10 cellular contexts compared by ENCODE assay signal in genomic region chr3:9111349-9112265, GRCh38.
A peak's percentile ranks its signal among the peaks of the same experiment; 100 is the strongest.
DNase-seq lines count a peak whose midpoint lies in the region; ATAC-seq, FAIRE-seq and TF ChIP-seq lines count a peak whose summit lies in the region.
"Had no signal": no experiment of that assay in that cellular context is flagged by ENCODE, and none has a peak within 500 bp of the region (broad histone marks: within the 10 kb centered on the region; RNA-seq: fewer than 3 reads in every experiment).

No MANE protein-coding gene starts in this region.

- H3K4me1 ChIP-seq in prostate gland (replicated peaks) = no peaks in the 10 kb centered on the region

- no peak for FAIRE-seq in urothelium cell line (lab: Jason Lieb, UNC)

- DNase-seq in ELF-1 (ENCODE audit: low read depth, low spot score) = peak; percentile 69
- DNase-seq in NB4 (ENCODE audit: low read depth) = peak; percentile 44
- peak; percentile 9 to 15 for DNase-seq in foreskin fibroblast
- DNase-seq in omental fat pad (ENCODE audit: low spot score) = no peak
- no peak for DNase-seq in HK-2 (ENCODE audit: unreplicated experiment)
- no peak for DNase-seq in prostate gland (ENCODE audit: low spot score)
- DNase-seq in urothelium cell line (ENCODE audit: low spot score) = no peak
- DNase-seq: activated T-cell treated with anti-CD3 and anti-CD28 coated beads, Interleukin-2, amount 50 U/mL, for 4 hours had no signal

- peak; percentile 46 for TF ChIP-seq CTCF in NB4 (IDR thresholded peaks at IDR 0.05; ENCODE audit: low read depth, low read length)
- TF ChIP-seq CTCF in foreskin fibroblast (IDR thresholded peaks at IDR 0.05; ENCODE audit: low read depth, low read length) = no peak
- TF ChIP-seq CTCF in omental fat pad (IDR thresholded peaks at IDR 0.05) = no peak
- no peak for TF ChIP-seq CTCF in prostate gland (IDR thresholded peaks at IDR 0.05)

- no peaks in the 10 kb centered on the region for H3K36me3 ChIP-seq in prostate gland

- no peak overlapping the region for H3K27ac ChIP-seq in prostate gland
- H3K27ac ChIP-seq: epithelial cell of prostate had no signal

- peak; percentile 77 for ATAC-seq in omental fat pad (ENCODE audit: low FRiP score)
- ATAC-seq in HG02885 (IDR thresholded peaks at IDR 0.05; ENCODE audit: poor library complexity, unreplicated experiment) = no peak
- ATAC-seq: activated T-cell treated with anti-CD3 and anti-CD28 coated beads, Interleukin-2, amount 50 U/mL, for 4 hours had no signal

- no peaks in the 10 kb centered on the region for H3K9me3 ChIP-seq in prostate gland

- H3K27me3 ChIP-seq in prostate gland (replicated peaks; ENCODE audit: insufficient read depth) = no peaks in the 10 kb centered on the region

- 80% methylated on average over 17 of the region's 17 CpGs for WGBS in prostate gland

- intact Hi-C loops in prostate gland (cut with DNase I) = no loop called here

- no peak for TF ChIP-seq POLR2A in NB4 (IDR thresholded peaks at IDR 0.05; ENCODE audit: extremely low read depth, insufficient read length)
- no peak for TF ChIP-seq POLR2A in prostate gland (IDR thresholded peaks at IDR 0.05)

- H3K4me3 ChIP-seq in NB4 (ENCODE audit: low read depth, low read length) (no peak overlapping the region), foreskin fibroblast (ENCODE audit: low read depth in 1 of 2, low read length in 2 of 2) (no peak overlapping the region), prostate gland (no peak overlapping the region)

Comparison
In these comparisons a context has a peak if more than half of its experiments do, and no peak if none do; other contexts are left out.
1. DNase-seq: peak in ELF-1 (single experiment), NB4 (single experiment) and foreskin fibroblast (2 of 2); none in omental fat pad (single experiment), HK-2 (single experiment), prostate gland (single experiment) and urothelium cell line (single experiment).